Comparison of ENCODE assay signal across 27 cellular contexts in genomic region chr1:29172415-29172814, GRCh38. TPM values are rescaled to one million over a fixed set of nuclear protein-coding genes. Genes with fewer than 3 reads are reported as not detected.
A peak's percentile ranks its signal among the peaks of the same experiment; 100 is the strongest.
DNase-seq lines count a peak whose midpoint lies in the region; ATAC-seq and TF ChIP-seq lines count a peak whose summit lies in the region.
"Had no signal": no experiment of that assay in that cellular context is flagged by ENCODE, and none has a peak within 500 bp of the region (broad histone marks: within the 10 kb centered on the region; RNA-seq: fewer than 3 reads in every experiment).

No MANE protein-coding gene starts in this region.

- intact Hi-C loops in activated CD4-positive, alpha-beta T cell treated with anti-CD3 and anti-CD28 coated beads, Interleukin-2, amount 10 ng/mL, durations not matched to agents 24 days and 14 days (cut with micrococcal nuclease), result no loop called here
- intact Hi-C loops in spleen (cut with DNase I; ENCODE audit: low total_unique reads), result no loop called here

- no peak for DNase-seq in activated CD4-positive, alpha-beta T cell treated with anti-CD3 and anti-CD28 coated beads, Interleukin-2, amount 10 ng/mL, durations not matched to agents 24 days and 14 days
- DNase-seq in activated CD4-positive, alpha-beta T cell treated with anti-CD3 and anti-CD28 coated beads, Interleukin-2, amount 50 U/mL, for 1 hour, result no peak
- DNase-seq in GM23338 (ENCODE audit: low spot score) (no peak), chondrocyte (ENCODE audit: low spot score) (peak; percentile 22), spleen (peak; percentile 19), GM19238 (ENCODE audit: insufficient read length, low spot score) (no peak), NCI-H2171 (lab: John Stamatoyannopoulos, UW) (no peak), UCSD-AML1 (lab: John Stamatoyannopoulos, UW; ENCODE audit: unreplicated experiment) (no peak)
- DNase-seq: activated B cell treated with CpG ODN at 0.5 μM for 24 hours; activated CD4-positive, alpha-beta T cell treated with anti-CD3 and anti-CD28 coated beads, Interleukin-2, amount 50 U/mL, for 4 hours; activated effector memory CD4-positive, alpha-beta T cell treated with anti-CD3 and anti-CD28 coated beads, Interleukin-2, amount 50 U/mL, for 16 hours; DMS79; effector CD4-positive, alpha-beta T cell; erythroblast; GDM1; midbrain; natural killer cell; NCI-H1105 treated with DMSO at 0.1 percent for 48 hours; NCI-H2081; NCI-H226; ovary; SHP77 treated with DMSO at 0.1 percent for 48 hours; stimulated activated CD4-positive, alpha-beta T cell treated with anti-CD3 and anti-CD28 coated beads, Interleukin-4, amount 100 ng/mL, for 1 hour had no signal

- H3K4me1 ChIP-seq in GM23338 (ENCODE audit: insufficient read depth) (peaks cover 35% of the 10 kb centered on the region), spleen (peaks cover 37 to 96% (median 77%) of the 10 kb centered on the region in 6 donors)

- H3K36me3 Mint-ChIP-seq in activated CD4-positive, alpha-beta T cell treated with anti-CD3 and anti-CD28 coated beads, Interleukin-2, amount 10 ng/mL, durations not matched to agents 24 days and 14 days (ENCODE audit: low read depth), result peaks cover 36% of the 10 kb centered on the region
- peaks cover 51% of the 10 kb centered on the region for H3K36me3 Mint-ChIP-seq in GM23338 (ENCODE audit: low read depth)
- peaks cover 4% of the 10 kb centered on the region for H3K36me3 Mint-ChIP-seq in chondrocyte (ENCODE audit: low read depth)
- H3K36me3 Mint-ChIP-seq: natural killer cell had no signal

- no peak overlapping the region for H3K4me3 ChIP-seq in GM23338
- H3K4me3 ChIP-seq in spleen, result no peak overlapping the region
- H3K4me3 ChIP-seq: HAP-1, ovary, Peyer's patch, suprapubic skin had no signal

- TF ChIP-seq CTCF in GM23338 (conservative IDR thresholded peaks at IDR 0.05; ENCODE audit: low read depth in 2 of 2) (no peak), chondrocyte (IDR thresholded peaks at IDR 0.05) (no peak), spleen (IDR thresholded peaks at IDR 0.05 in 8 of 11, conservative IDR thresholded peaks at IDR 0.05 in 3 of 11) (no peak)

- H2AFZ ChIP-seq in GM23338, result no peak overlapping the region

- 90 to 94% (median 93%) methylated on average over 8 of the region's 8 CpGs for WGBS in spleen, 5 donors

- no peaks in the 10 kb centered on the region for H3K9me2 ChIP-seq in GM23338 (ENCODE audit: insufficient read depth)

- no peaks in the 10 kb centered on the region for H3F3A ChIP-seq in GM23338 (replicated peaks; ENCODE audit: low read depth)

- H3K27ac ChIP-seq in GM23338 (ENCODE audit: low read depth) (no peak overlapping the region), spleen (no peak overlapping the region)
- H3K27ac ChIP-seq: ovary, Peyer's patch, suprapubic skin had no signal

- H3K79me2 ChIP-seq in GM23338 (replicated peaks; ENCODE audit: insufficient read depth), result peaks cover 100% of the 10 kb centered on the region

- no peak for TF ChIP-seq POLR2A in spleen (IDR thresholded peaks at IDR 0.05)

- no peak overlapping the region for H3K4me2 ChIP-seq in GM23338

- no peak overlapping the region for H3K27ac Mint-ChIP-seq in activated CD4-positive, alpha-beta T cell treated with anti-CD3 and anti-CD28 coated beads, Interleukin-2, amount 10 ng/mL, durations not matched to agents 24 days and 14 days
- no peak overlapping the region; the same call in 1 of the 2 replicates for H3K27ac Mint-ChIP-seq in GM23338
- H3K27ac Mint-ChIP-seq in chondrocyte (ENCODE audit: unreplicated experiment), result no peak overlapping the region
- H3K27ac Mint-ChIP-seq: activated B cell treated with CpG ODN at 0.5 μM for 24 hours had no signal

- no peaks in the 10 kb centered on the region for H3K27me3 ChIP-seq in GM23338 (ENCODE audit: insufficient read depth)
- H3K27me3 ChIP-seq in spleen (replicated peaks in 1 of 7), result no peaks in the 10 kb centered on the region
- H3K27me3 ChIP-seq: ovary, Peyer's patch, suprapubic skin had no signal

- ATAC-seq in GM23338, result peak; percentile 28; the same call in 1 of the 3 replicates
- ATAC-seq: natural killer cell had no signal

- peaks cover 40% of the 10 kb centered on the region for H4K20me1 ChIP-seq in GM23338 (replicated peaks; ENCODE audit: insufficient read depth)

- H3K4me3 Mint-ChIP-seq in activated CD4-positive, alpha-beta T cell treated with anti-CD3 and anti-CD28 coated beads, Interleukin-2, amount 10 ng/mL, durations not matched to agents 24 days and 14 days, result peak overlapping the region; percentile 10
- H3K4me3 Mint-ChIP-seq in GM23338 (no peak overlapping the region), chondrocyte (ENCODE audit: unreplicated experiment) (no peak overlapping the region)
- H3K4me3 Mint-ChIP-seq: activated B cell treated with CpG ODN at 0.5 μM for 24 hours, natural killer cell had no signal

- no peaks in the 10 kb centered on the region for H3K9me3 Mint-ChIP-seq in activated CD4-positive, alpha-beta T cell treated with anti-CD3 and anti-CD28 coated beads, Interleukin-2, amount 10 ng/mL, durations not matched to agents 24 days and 14 days
- H3K9me3 Mint-ChIP-seq in GM23338 (no peaks in the 10 kb centered on the region), chondrocyte (ENCODE audit: low read depth) (no peaks in the 10 kb centered on the region)
- H3K9me3 Mint-ChIP-seq: activated B cell treated with CpG ODN at 0.5 μM for 24 hours, natural killer cell had no signal

- H3K9me3 ChIP-seq in spleen, result no peaks in the 10 kb centered on the region
- H3K9me3 ChIP-seq: HAP-1, ovary, Peyer's patch, suprapubic skin had no signal

- H3K27me3 Mint-ChIP-seq in activated CD4-positive, alpha-beta T cell treated with anti-CD3 and anti-CD28 coated beads, Interleukin-2, amount 10 ng/mL, durations not matched to agents 24 days and 14 days, result no peaks in the 10 kb centered on the region
- H3K27me3 Mint-ChIP-seq in GM23338 (ENCODE audit: insufficient read depth, low read depth, poor library complexity), result peaks cover 9% of the 10 kb centered on the region
- no peaks in the 10 kb centered on the region for H3K27me3 Mint-ChIP-seq in chondrocyte (ENCODE audit: low read depth)
- H3K27me3 Mint-ChIP-seq: activated B cell treated with CpG ODN at 0.5 μM for 24 hours had no signal

- H3K36me3 ChIP-seq in GM23338 (ENCODE audit: insufficient read depth) (no peaks in the 10 kb centered on the region), spleen (peaks cover 0 to 31% (median 9%) of the 10 kb centered on the region in 6 donors)
- H3K36me3 ChIP-seq: ovary, Peyer's patch had no signal

- H3K4me1 Mint-ChIP-seq in activated CD4-positive, alpha-beta T cell treated with anti-CD3 and anti-CD28 coated beads, Interleukin-2, amount 10 ng/mL, durations not matched to agents 24 days and 14 days, result peaks cover 49% of the 10 kb centered on the region
- H3K4me1 Mint-ChIP-seq in GM23338, result peaks cover 41% of the 10 kb centered on the region
- peaks cover 50% of the 10 kb centered on the region for H3K4me1 Mint-ChIP-seq in chondrocyte (ENCODE audit: low read depth)

TF ChIP-seq in GM23338, 12 proteins besides CTCF, POLR2A, EP300 and RAD21 (continues in another document):
- TF ChIP-seq NANOG (IDR thresholded peaks at IDR 0.05; ENCODE audit: borderline replicate concordance) (no peak), JUNB (IDR thresholded peaks at IDR 0.05; ENCODE audit: unreplicated experiment) (no peak), EZH2 (IDR thresholded peaks at IDR 0.05; ENCODE audit: low read depth, unreplicated experiment) (no peak), ZNF331 (CRISPR knock-in tag; IDR thresholded peaks at IDR 0.05; ENCODE audit: low read depth) (no peak), ETS1 (IDR thresholded peaks at IDR 0.05) (no peak), ZNF114 (CRISPR knock-in tag; IDR thresholded peaks at IDR 0.05) (no peak), CREB1 (CRISPR knock-in tag; IDR thresholded peaks at IDR 0.05; ENCODE audit: low read depth) (no peak), STAT1 (IDR thresholded peaks at IDR 0.05; ENCODE audit: unreplicated experiment) (no peak)

RNA-seq across cellular contexts. Expression of gene SRSF4, which starts 9.3 kb away (rescaled TPM):
- 138 and 141 TPM in 2 replicates for total RNA-seq in activated CD4-positive, alpha-beta T cell treated with anti-CD3 and anti-CD28 coated beads, Interleukin-2, amount 10 ng/mL, durations not matched to agents 24 days and 14 days
- 54.4 and 58.4 TPM in 2 replicates for total RNA-seq in GM23338 (2014; rRNA removed; shearing (Covaris generic))
- 98.3 and 98.8 TPM in 2 replicates for polyA plus RNA-seq in GM23338 (2016; fragmentation: Nextera tagmentation; extraction: Ambion mirVana)
- 49.1 to 65.2 TPM (median 50.1 TPM) in 3 replicates for total RNA-seq in chondrocyte
- 10 to 100 TPM; 77.6 to 94.7 (median 87.6) TPM for total RNA-seq in spleen
- polyA plus RNA-seq in spleen, result 10 to 100 TPM; 36.9 to 66.4 (median 62.4) TPM

RNA-seq across cellular contexts. Expression of gene TMEM200B, which starts 48.7 kb away (rescaled TPM):
- total RNA-seq in activated CD4-positive, alpha-beta T cell treated with anti-CD3 and anti-CD28 coated beads, Interleukin-2, amount 10 ng/mL, durations not matched to agents 24 days and 14 days, result 0.66 and 0.72 TPM in 2 replicates
- 8.7 TPM in 2 replicates for total RNA-seq in GM23338 (2014; rRNA removed; shearing (Covaris generic))
- polyA plus RNA-seq in GM23338 (2016; fragmentation: Nextera tagmentation; extraction: Ambion mirVana) (4.9 and 5.3 TPM in 2 replicates), spleen (1 to 10 TPM in 2 of 3 donors, under 1 TPM in 1; 0.98 to 2.3 (median 1.7) TPM)
- total RNA-seq in chondrocyte (11.7 to 15.4 TPM (median 13.8 TPM) in 3 replicates), spleen (1 to 10 TPM; 3.2 to 5.6 (median 4.3) TPM)
- total RNA-seq: activated B cell treated with CpG ODN at 0.5 μM for 24 hours, HT-29, natural killer cell had no signal

RNA-seq across cellular contexts. Expression of gene MECR, which starts 58.3 kb away (rescaled TPM):
- total RNA-seq in activated CD4-positive, alpha-beta T cell treated with anti-CD3 and anti-CD28 coated beads, Interleukin-2, amount 10 ng/mL, durations not matched to agents 24 days and 14 days, result 36.4 and 41.3 TPM in 2 replicates
- total RNA-seq in GM23338 (2014; rRNA removed; shearing (Covaris generic)), result 14.3 and 25.7 TPM in 2 replicates
- polyA plus RNA-seq in GM23338 (2016; fragmentation: Nextera tagmentation; extraction: Ambion mirVana) (29.4 and 32.3 TPM in 2 replicates), spleen (10 to 100 TPM; 14.3 to 18.3 (median 17.8) TPM)
- total RNA-seq in chondrocyte (15.2 to 24.5 TPM (median 15.6 TPM) in 3 replicates), spleen (10 to 100 TPM in 4 of 7 donors, 1 to 10 TPM in 3; 6.4 to 25.4 (median 12.9) TPM)

Comparison
In these comparisons a context has a peak if more than half of its experiments do, and no peak if none do; other contexts are left out.
1. DNase-seq: peak in chondrocyte (single experiment) and spleen (single experiment); none in activated CD4-positive, alpha-beta T cell treated with anti-CD3 and anti-CD28 coated beads, Interleukin-2, amount 10 ng/mL, durations not matched to agents 24 days and 14 days (single experiment), activated CD4-positive, alpha-beta T cell treated with anti-CD3 and anti-CD28 coated beads, Interleukin-2, amount 50 U/mL, for 1 hour (single experiment), GM23338 (single experiment), GM19238 (single experiment), NCI-H2171 (single experiment) and UCSD-AML1 (single experiment).